7 cellular contexts compared by ENCODE assay signal in genomic region chr15:74841761-74842385, GRCh38. TPM values are rescaled to one million over a fixed set of nuclear protein-coding genes. Genes with fewer than 3 reads are reported as not detected.
A peak's percentile ranks its signal among the peaks of the same experiment; 100 is the strongest.
DNase-seq lines count a peak whose midpoint lies in the region; ATAC-seq and TF ChIP-seq lines count a peak whose summit lies in the region.

No MANE protein-coding gene starts in this region.

- peaks cover 44% of the 10 kb centered on the region for H3K4me1 Mint-ChIP-seq in activated CD8-positive, alpha-beta T cell treated with anti-CD3 and anti-CD28 coated beads for 36 hours (ENCODE audit: low read depth)
- peaks cover 44% of the 10 kb centered on the region for H3K4me1 Mint-ChIP-seq in stimulated activated effector memory CD8-positive, alpha-beta T cell treated with anti-CD3 and anti-CD28 coated beads, Interleukin-12 subunit alpha, Interleukin-12 subunit beta, amount 100 ng/mL, for 72 hours

- TF ChIP-seq CTCF in HFF-Myc (IDR thresholded peaks at IDR 0.05; ENCODE audit: low read depth, low read length, missing control alignments) (no peak), foreskin keratinocyte (conservative IDR thresholded peaks at IDR 0.05) (no peak)
- no peak for TF ChIP-seq CTCF in activated CD8-positive, alpha-beta T cell treated with anti-CD3 and anti-CD28 coated beads for 36 hours (IDR thresholded peaks at IDR 0.05)

- no peaks in the 10 kb centered on the region for H3K27me3 Mint-ChIP-seq in activated CD8-positive, alpha-beta T cell treated with anti-CD3 and anti-CD28 coated beads for 36 hours

- no peaks in the 10 kb centered on the region for H3K9me3 Mint-ChIP-seq in activated CD8-positive, alpha-beta T cell treated with anti-CD3 and anti-CD28 coated beads for 36 hours
- H3K9me3 Mint-ChIP-seq in stimulated activated effector memory CD8-positive, alpha-beta T cell treated with anti-CD3 and anti-CD28 coated beads, Interleukin-12 subunit alpha, Interleukin-12 subunit beta, amount 100 ng/mL, for 72 hours = no peaks in the 10 kb centered on the region

- no peaks in the 10 kb centered on the region for H3K27me3 ChIP-seq in foreskin keratinocyte

- peaks cover 6% of the 10 kb centered on the region for H3K4me1 ChIP-seq in foreskin keratinocyte

- H3K4me3 Mint-ChIP-seq in activated CD8-positive, alpha-beta T cell treated with anti-CD3 and anti-CD28 coated beads for 36 hours = peak overlapping the region; percentile 90
- H3K4me3 Mint-ChIP-seq in stimulated activated effector memory CD8-positive, alpha-beta T cell treated with anti-CD3 and anti-CD28 coated beads, Interleukin-12 subunit alpha, Interleukin-12 subunit beta, amount 100 ng/mL, for 72 hours = peak overlapping the region; percentile 86

- intact Hi-C loops in activated CD8-positive, alpha-beta T cell treated with anti-CD3 and anti-CD28 coated beads for 36 hours (cut with micrococcal nuclease) = loop anchor here (5.0 kb wide), 1 partner anchor 60 kb away; the partner anchor contains the start of gene CSK

- CTCF ChIA-PET in activated CD8-positive, alpha-beta T cell treated with anti-CD3 and anti-CD28 coated beads for 36 hours (lab: Charles Lee) = interaction anchor here (0.9 to 4.7 kb wide), 12 partner anchors 15 to 227 kb away, joined by 3 to 38 read pairs (median 4); partner anchors contain the start of gene CPLX3

- no peak overlapping the region for H3K27ac ChIP-seq in foreskin keratinocyte

- POLR2A ChIA-PET in activated CD8-positive, alpha-beta T cell treated with anti-CD3 and anti-CD28 coated beads for 36 hours (lab: Charles Lee) = interaction anchor here (0.6 to 3.5 kb wide), 9 partner anchors 11 to 116 kb away, joined by 3 to 12 read pairs (median 3); partner anchors contain the start of gene COX5A

- DNase-seq in HFF-Myc (ENCODE audit: extremely low read depth, low read depth) (no peak), foreskin keratinocyte (no peak), pons (ENCODE audit: low spot score) (no peak)
- no peak for DNase-seq in activated CD8-positive, alpha-beta T cell treated with anti-CD3 and anti-CD28 coated beads for 36 hours
- no peak for DNase-seq in stimulated activated effector memory CD8-positive, alpha-beta T cell treated with anti-CD3 and anti-CD28 coated beads, Interleukin-12 subunit alpha, Interleukin-12 subunit beta, amount 100 ng/mL, for 72 hours (ENCODE audit: low spot score in 2 of 2)

- H3K4me3 ChIP-seq in HFF-Myc (replicated peaks; ENCODE audit: low read depth, low read length) (peak overlapping the region; percentile 60), iPS-11a (ENCODE audit: low read depth, low read length) (peak overlapping the region; percentile 71)

- H3K36me3 Mint-ChIP-seq in activated CD8-positive, alpha-beta T cell treated with anti-CD3 and anti-CD28 coated beads for 36 hours (ENCODE audit: low read depth) = peaks cover 20% of the 10 kb centered on the region
- peaks cover 65% of the 10 kb centered on the region for H3K36me3 Mint-ChIP-seq in stimulated activated effector memory CD8-positive, alpha-beta T cell treated with anti-CD3 and anti-CD28 coated beads, Interleukin-12 subunit alpha, Interleukin-12 subunit beta, amount 100 ng/mL, for 72 hours

- H3K27ac Mint-ChIP-seq in activated CD8-positive, alpha-beta T cell treated with anti-CD3 and anti-CD28 coated beads for 36 hours = peak overlapping the region; percentile 82
- peak overlapping the region; percentile 88 for H3K27ac Mint-ChIP-seq in stimulated activated effector memory CD8-positive, alpha-beta T cell treated with anti-CD3 and anti-CD28 coated beads, Interleukin-12 subunit alpha, Interleukin-12 subunit beta, amount 100 ng/mL, for 72 hours

- no peak for ATAC-seq in activated CD8-positive, alpha-beta T cell treated with anti-CD3 and anti-CD28 coated beads for 36 hours
- no peak for ATAC-seq in stimulated activated effector memory CD8-positive, alpha-beta T cell treated with anti-CD3 and anti-CD28 coated beads, Interleukin-12 subunit alpha, Interleukin-12 subunit beta, amount 100 ng/mL, for 72 hours
- ATAC-seq in GM18867 (IDR thresholded peaks at IDR 0.05; ENCODE audit: unreplicated experiment) (no peak), foreskin keratinocyte (no peak)

RNA-seq across cellular contexts. Expression of gene ULK3, which starts 1.1 kb away (rescaled TPM):
- total RNA-seq in activated CD8-positive, alpha-beta T cell treated with anti-CD3 and anti-CD28 coated beads for 36 hours = 10 to 100 TPM; 45.9 to 49.3 TPM
- total RNA-seq in foreskin keratinocyte = 9.4 and 9.8 TPM in 2 replicates
- 9.1 TPM in 2 replicates for polyA plus RNA-seq in foreskin keratinocyte

RNA-seq across cellular contexts. Expression of gene CPLX3, which starts 15.4 kb away (rescaled TPM):
- under 1 TPM in 1 of 2 experiments, not detected in 1; 0.11 TPM for total RNA-seq in activated CD8-positive, alpha-beta T cell treated with anti-CD3 and anti-CD28 coated beads for 36 hours
- total RNA-seq in foreskin keratinocyte = not detected in 2 replicates
- not detected in 2 replicates for polyA plus RNA-seq in foreskin keratinocyte

RNA-seq across cellular contexts. Expression of gene LMAN1L, which starts 29.2 kb away (rescaled TPM):
- under 1 TPM in 1 of 2 experiments, not detected in 1; 0.11 TPM for total RNA-seq in activated CD8-positive, alpha-beta T cell treated with anti-CD3 and anti-CD28 coated beads for 36 hours
- total RNA-seq in foreskin keratinocyte = not detected in 2 replicates
- polyA plus RNA-seq in foreskin keratinocyte = not detected in 2 replicates

RNA-seq across cellular contexts. Expression of gene SCAMP2, which starts 31.3 kb away (rescaled TPM):
- total RNA-seq in activated CD8-positive, alpha-beta T cell treated with anti-CD3 and anti-CD28 coated beads for 36 hours = 10 to 100 TPM; 57.8 to 58.9 TPM
- total RNA-seq in foreskin keratinocyte = 44.9 and 47.5 TPM in 2 replicates
- polyA plus RNA-seq in foreskin keratinocyte = 53.2 and 56.6 TPM in 2 replicates

RNA-seq across cellular contexts. Expression of gene MPI, which starts 48.0 kb away (rescaled TPM):
- total RNA-seq in activated CD8-positive, alpha-beta T cell treated with anti-CD3 and anti-CD28 coated beads for 36 hours = 10 to 100 TPM; 67.1 to 74.3 TPM
- 35.6 and 40.1 TPM in 2 replicates for total RNA-seq in foreskin keratinocyte
- 33.4 and 36.0 TPM in 2 replicates for polyA plus RNA-seq in foreskin keratinocyte
